In the genomic region with DNA sequence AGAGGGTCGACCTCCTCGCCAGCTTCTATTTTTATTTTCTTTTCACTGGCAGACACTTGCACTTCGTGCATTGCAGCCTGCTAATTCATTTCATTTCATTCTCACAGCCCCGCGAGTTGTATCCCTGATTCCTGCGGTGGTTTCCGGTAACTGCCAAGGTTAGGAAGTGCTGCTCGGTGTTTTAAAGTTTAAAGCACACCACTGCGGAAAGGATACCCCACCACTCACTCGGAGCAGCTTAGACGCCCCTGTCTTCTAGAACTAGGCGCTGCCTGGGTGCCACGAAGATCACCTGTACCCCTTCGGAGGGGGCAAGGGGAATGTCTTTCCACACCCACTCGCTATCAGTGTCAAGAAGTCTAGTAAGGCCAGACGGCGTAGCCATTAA, we compare ENCODE assay signal across 8 cellular contexts. TPM values are rescaled to one million over a fixed set of nuclear protein-coding genes. Genes with fewer than 3 reads are reported as not detected.
A peak's percentile ranks its signal among the peaks of the same experiment; 100 is the strongest.
DNase-seq lines count a peak whose midpoint lies in the region; ATAC-seq and TF ChIP-seq lines count a peak whose summit lies in the region.

No MANE protein-coding gene starts in this region.

- H3K4me1 ChIP-seq in heart left ventricle, result peaks cover 0 to 23% (median 16%) of the 10 kb centered on the region in 12 donors
- no peaks in the 10 kb centered on the region for H3K4me1 ChIP-seq in endodermal cell (ENCODE audit: control insufficient read depth, insufficient read depth, low read length)

- H3K4me1 Mint-ChIP-seq in endodermal cell (peaks cover 18% of the 10 kb centered on the region), natural killer cell (peaks cover 14 to 15% of the 10 kb centered on the region in 2 donors)

- H3K27ac Mint-ChIP-seq in endodermal cell (peak overlapping the region; percentile 74), natural killer cell (peak overlapping the region; percentile 80 to 96)

- peak overlapping the region; percentile 54 for H3K9ac ChIP-seq in endodermal cell (ENCODE audit: extremely low read depth, low read length, poor library complexity, severe bottlenecking)

- H3K4me3 ChIP-seq in heart left ventricle (peak overlapping the region; percentile 64 to 99 (median 90)), HL-60 (replicated peaks; ENCODE audit: insufficient read depth, low read length) (peak overlapping the region; percentile 82), endodermal cell (ENCODE audit: low read length) (peak overlapping the region; percentile 91)

- TF ChIP-seq CTCF in heart left ventricle (IDR thresholded peaks at IDR 0.05) (no peak), HL-60 (IDR thresholded peaks at IDR 0.05; ENCODE audit: insufficient read depth, low read length) (no peak), VCaP (conservative IDR thresholded peaks at IDR 0.05) (no peak), endodermal cell (conservative IDR thresholded peaks at IDR 0.05) (no peak), natural killer cell (IDR thresholded peaks at IDR 0.05) (no peak)

- H3K36me3 ChIP-seq in heart left ventricle (peaks cover 0 to 28% (median 19%) of the 10 kb centered on the region in 9 donors), endodermal cell (ENCODE audit: control insufficient read depth, insufficient read depth, low read length) (peaks cover 31% of the 10 kb centered on the region)

- H3K27ac ChIP-seq in heart left ventricle (peak overlapping the region; percentile 51 to 94 (median 82)), HL-60 (replicated peaks) (peak overlapping the region; percentile 71), VCaP (peak overlapping the region; percentile 71), endodermal cell (ENCODE audit: low read depth, low read length) (no peak overlapping the region)

- H3K9me3 Mint-ChIP-seq in endodermal cell (no peaks in the 10 kb centered on the region), natural killer cell (no peaks in the 10 kb centered on the region)

- 0% methylated on average over 15 to 17 of the region's 17 CpGs for WGBS in heart left ventricle, 4 donors
- 0 to 1% methylated on average over 12 to 17 of the region's 17 CpGs for WGBS in endodermal cell (ENCODE audit: insufficient coverage in 1 of 2, insufficient read length in 1 of 2), 2 experiments

- H3K4me3 Mint-ChIP-seq in endodermal cell, result peak overlapping the region; percentile 90
- H3K4me3 Mint-ChIP-seq in natural killer cell, result peak overlapping the region; percentile 94

- peak in 1 of 4 donors; percentile 3 for ATAC-seq in heart left ventricle
- peak in 1 of 3 donors; percentile 1 for ATAC-seq in natural killer cell

- no peak for DNase-seq in heart left ventricle
- no peak for DNase-seq in cardiac septum (ENCODE audit: low spot score)
- DNase-seq in HL-60 (ENCODE audit: low read depth in 1 of 2, low spot score in 1 of 2), result peak in 1 of 2 experiments; percentile 17
- DNase-seq in endodermal cell, result no peak
- peak; percentile 21 for DNase-seq in natural killer cell
- no peak for DNase-seq in foreskin melanocyte
- no peak for DNase-seq in NCI-H2029 (lab: John Stamatoyannopoulos, UW)

- H3K36me3 Mint-ChIP-seq in endodermal cell (ENCODE audit: low read depth), result peaks cover 22% of the 10 kb centered on the region
- H3K36me3 Mint-ChIP-seq in natural killer cell, result no peaks in the 10 kb centered on the region

- H3K27me3 ChIP-seq in heart left ventricle (peaks cover 0 to 3% (median 0%) of the 10 kb centered on the region in 9 donors), HL-60 (ENCODE audit: insufficient read depth, poor library complexity, severe bottlenecking) (no peaks in the 10 kb centered on the region), endodermal cell (ENCODE audit: control insufficient read depth, insufficient read depth, low read length, poor library complexity, severe bottlenecking) (no peaks in the 10 kb centered on the region)

- H3K27me3 Mint-ChIP-seq in endodermal cell (ENCODE audit: insufficient read depth) (no peaks in the 10 kb centered on the region), natural killer cell (ENCODE audit: low read depth in 2 of 2) (peaks cover 4 to 9% of the 10 kb centered on the region in 2 donors)

- no peak for TF ChIP-seq POLR2A in heart left ventricle (IDR thresholded peaks at IDR 0.05)

- intact Hi-C loops in heart left ventricle (cut with DNase I), result loop anchor here (1.0 to 10.0 kb wide), 10 partner anchors 41 to 639 kb away; a partner anchor contains a TSS
- intact Hi-C loops in cardiac septum (cut with DNase I), result loop anchor here (2.0 to 10.0 kb wide), 5 partner anchors 41 to 639 kb away; a partner anchor contains a TSS
- intact Hi-C loops in natural killer cell (cut with micrococcal nuclease), result loop anchor here (1.0 to 10.0 kb wide), 6 partner anchors 41 to 781 kb away; a partner anchor contains a TSS

- H3K9me3 ChIP-seq in heart left ventricle (no peaks in the 10 kb centered on the region), endodermal cell (ENCODE audit: control insufficient read depth, low read length) (no peaks in the 10 kb centered on the region)

RNA-seq across cellular contexts. Expression of a gene that starts 0.5 kb away (rescaled TPM):
- total RNA-seq in heart left ventricle, result 10 to 100 TPM; 10.9 to 23.9 (median 17.9) TPM
- 10 to 100 TPM; 16.4 to 16.6 TPM for polyA plus RNA-seq in heart left ventricle
- total RNA-seq in cardiac septum, result 17.9 TPM
- 10 to 100 TPM; 20.2 to 24.9 TPM for total RNA-seq in endodermal cell
- 24.4 TPM for polyA plus RNA-seq in endodermal cell (2013, experiment 1 of 2)
- 22.3 TPM for polyA plus RNA-seq in endodermal cell (2013, experiment 2 of 2)
- total RNA-seq in natural killer cell, result 10 to 100 TPM; 34.3 to 41.6 (median 37.5) TPM

RNA-seq across cellular contexts. Expression of a gene that starts 40.2 kb away (rescaled TPM):
- total RNA-seq in heart left ventricle, result 10 to 100 TPM in 8 of 9 donors, 1 to 10 TPM in 1; 9.5 to 21.2 (median 11.9) TPM
- polyA plus RNA-seq in heart left ventricle, result 1 to 10 TPM; 2.4 to 7.1 TPM
- 10.3 TPM for total RNA-seq in cardiac septum
- 10 to 100 TPM; 13.0 to 14.9 TPM for total RNA-seq in endodermal cell
- polyA plus RNA-seq in endodermal cell (2013, experiment 1 of 2), result 17.5 TPM
- 16.2 TPM for polyA plus RNA-seq in endodermal cell (2013, experiment 2 of 2)
- 10 to 100 TPM; 14.6 to 25.0 (median 21.4) TPM for total RNA-seq in natural killer cell
